In genomic region chr20:62961310-62961783, GRCh38 we compare ENCODE assay signal across 24 cellular contexts. TPM values are rescaled to one million over a fixed set of nuclear protein-coding genes. Genes with fewer than 3 reads are reported as not detected.
DNase-seq lines count a peak whose midpoint lies in the region; ATAC-seq, FAIRE-seq and TF ChIP-seq lines count a peak whose summit lies in the region.
"Had no signal": no experiment of that assay in that cellular context is flagged by ENCODE, and none has a peak within 500 bp of the region (broad histone marks: within the 10 kb centered on the region; RNA-seq: fewer than 3 reads in every experiment).

No MANE protein-coding gene starts in this region.

- H3K4me1 ChIP-seq in K562 (replicated peaks in 1 of 2; ENCODE audit: control insufficient read depth in 2 of 2, insufficient read depth in 2 of 2, low read length in 2 of 2) (peaks cover 0 to 60% of the 10 kb centered on the region in 2 experiments; a peak in 2 of 5 replicates), kidney (ENCODE audit: control insufficient read depth in 1 of 2, insufficient read depth in 1 of 2, low read depth in 1 of 2, low read length in 2 of 2) (no peaks in the 10 kb centered on the region)
- H3K4me1 ChIP-seq: parathyroid adenoma had no signal

- 0 out of 4 replicates have a peak overlapping the region, but pooled peaks of 1 of the 2 experiments have one; percentile 9 for H3K9ac ChIP-seq in K562 (ENCODE audit: insufficient read depth in 1 of 2, low read depth in 2 of 2, low read length in 2 of 2)
- no peak overlapping the region for H3K9ac ChIP-seq in kidney (ENCODE audit: low read length in 2 of 2)
- H3K9ac ChIP-seq: parathyroid adenoma had no signal

- ATAC-seq in K562: peak; percentile 55
- no peak for ATAC-seq in GM19324 (IDR thresholded peaks at IDR 0.05; ENCODE audit: low FRiP score, unreplicated experiment)
- no peak for ATAC-seq in GM21423 (IDR thresholded peaks at IDR 0.05; ENCODE audit: unreplicated experiment)
- ATAC-seq in GM21717 (IDR thresholded peaks at IDR 0.05; ENCODE audit: unreplicated experiment): no peak

- H3K79me2 ChIP-seq in K562 (ENCODE audit: control insufficient read depth, insufficient read depth, low read length): no peaks in the 10 kb centered on the region
- H3K79me2 ChIP-seq: parathyroid adenoma had no signal

- 26% methylated on average over 17 of the region's 19 CpGs for WGBS in K562 (ENCODE audit: insufficient coverage, low coverage, missing lambda C conversion rate)

- peaks cover 61 to 93% of the 10 kb centered on the region in 2 experiments for H3K27me3 ChIP-seq in K562 (ENCODE audit: control insufficient read depth in 2 of 2, insufficient read depth in 2 of 2, low read length in 2 of 2)

- H3K9me3 ChIP-seq in K562 (replicated peaks; ENCODE audit: control insufficient read depth, insufficient read depth, low read depth, low read length) (no peaks in the 10 kb centered on the region), kidney (ENCODE audit: control insufficient read depth in 1 of 2, low read length in 2 of 2) (no peaks in the 10 kb centered on the region)

- TF ChIP-seq POLR2A in K562 (conservative IDR thresholded peaks at IDR 0.05): no peak

- H3K4me3 ChIP-seq in K562 (no peak overlapping the region), kidney (ENCODE audit: low read length in 2 of 2) (no peak overlapping the region)
- H3K4me3 ChIP-seq: coronary artery, lung, SK-N-MC, skin epidermis had no signal

- BruUV-seq in K562 (replicated peaks; lab: Mats Ljungman, UMichigan): no TSS peak

- FAIRE-seq in K562 (lab: Jason Lieb, UNC): no peak
- FAIRE-seq in kidney (lab: Jason Lieb, UNC): no peak
- FAIRE-seq: frontal cortex, GM12891 had no signal

- CTCF ChIA-PET in K562 (lab: Yijun Ruan, JAX; ENCODE audit: low intra/inter-chr PET ratio): no interaction called here

- peak; percentile 31 for DNase-seq in G401 (ENCODE audit: low spot score)
- peak; percentile 88 for DNase-seq in NCI-H2171 treated with DMSO at 0.1 percent for 48 hours (lab: John Stamatoyannopoulos, UW)
- peak in 3 of 4 experiments; percentile 34 to 48 (median 38) for DNase-seq in K562 (ENCODE audit: extremely low read depth in 1 of 4, low spot score in 3 of 4)
- DNase-seq in kidney: peak; percentile 78
- DNase-seq in activated CD8-positive, alpha-beta memory T cell treated with anti-CD3 and anti-CD28 coated beads for 24 hours: no peak
- DNase-seq: activated CD4-positive, alpha-beta T cell treated with anti-CD3 and anti-CD28 coated beads for 4 hours; activated CD8-positive, alpha-beta memory T cell treated with anti-CD3 and anti-CD28 coated beads, Interleukin-2, amount 50 U/mL, for 48 hours; activated gamma-delta T cell treated with Interleukin-2 at 50 U/mL for 16 hours; GDM1; GOT3; stimulated activated CD4-positive, alpha-beta T cell treated with anti-CD3 and anti-CD28 coated beads, Interleukin-4, amount 100 ng/mL, for 4 hours; stimulated activated CD8-positive, alpha-beta memory T cell treated with anti-CD3 and anti-CD28 coated beads, Interleukin-4, amount 100 ng/mL, for 48 hours had no signal

- in situ Hi-C loops in G401 (cut with HindIII; ENCODE audit: low sequenced_read_pairs) (no loop called here), K562 (cut with MboI) (no loop called here)

- intact Hi-C loops in K562 (cut with micrococcal nuclease): no loop called here
- intact Hi-C loops in kidney (cut with DNase I): no loop called here

- no peak for TF ChIP-seq RAD21 in K562 (CRISPR knock-in tag; conservative IDR thresholded peaks at IDR 0.05 in 1 of 2, IDR thresholded peaks at IDR 0.05 in 1 of 2)

- H3K27ac ChIP-seq in K562 (ENCODE audit: extremely low read depth, low read depth, low read length) (no peak overlapping the region), kidney (ENCODE audit: low read depth in 2 of 2, low read length in 2 of 2) (no peak overlapping the region)
- H3K27ac ChIP-seq: coronary artery, parathyroid adenoma, SK-N-MC, skin epidermis had no signal

- H4K20me1 ChIP-seq in K562 (replicated peaks; ENCODE audit: control insufficient read depth, insufficient read depth, low read length): peaks cover 16% of the 10 kb centered on the region

- H2AFZ ChIP-seq in K562 (ENCODE audit: low read depth, low read length): 0 out of 2 replicates have a peak overlapping the region, but pooled peaks have one; percentile 38
- H2AFZ ChIP-seq: parathyroid adenoma had no signal

- TF ChIP-seq CTCF in K562 (IDR thresholded peaks at IDR 0.05 in 2 of 3, conservative IDR thresholded peaks at IDR 0.05 in 1 of 3; ENCODE audit: insufficient read depth in 2 of 3, low read depth in 1 of 3, low read length in 3 of 3) (no peak), kidney (IDR thresholded peaks at IDR 0.05; ENCODE audit: borderline replicate concordance, extremely low read depth, insufficient read depth) (no peak)

- TF ChIP-seq EP300 in K562 (IDR thresholded peaks at IDR 0.05; ENCODE audit: low read length): no peak

- H3K36me3 ChIP-seq in K562 (ENCODE audit: control insufficient read depth, insufficient read depth, low read length): no peaks in the 10 kb centered on the region
- no peaks in the 10 kb centered on the region for H3K36me3 ChIP-seq in kidney (ENCODE audit: control insufficient read depth in 1 of 2, insufficient read depth in 2 of 2, low read length in 2 of 2)

- H3K4me2 ChIP-seq in K562 (ENCODE audit: insufficient read depth, low read length): no peak overlapping the region

- POLR2A ChIA-PET in K562 (lab: Yijun Ruan, JAX): no interaction called here

- H3K9me1 ChIP-seq in K562 (ENCODE audit: control insufficient read depth, insufficient read depth, low read length): no peaks in the 10 kb centered on the region

RNA-seq across cellular contexts. Expression of gene SLC17A9, which starts 8.8 kb away (rescaled TPM):
- 1.2 TPM in 1 of 2 replicates, not detected in the other for total RNA-seq in G401 (2014; rRNA removed; shearing (Covaris generic))
- not detected in 2 replicates for total RNA-seq in K562 (2011; cell fraction: chromatin; rRNA removed; ENCODE audit: low replicate concordance)
- 0.13 TPM in 1 of 2 replicates, not detected in the other for total RNA-seq in K562 (2011; cell fraction: nucleolus; rRNA removed)
- 0.15 TPM in 1 of 2 replicates, not detected in the other for total RNA-seq in K562 (2011; cell fraction: nucleoplasm; rRNA removed)
- total RNA-seq in K562 (2014; rRNA removed): not detected in 2 replicates
- total RNA-seq in K562 (2014; rRNA removed; fragmentation: Illumina TruSeq; extraction: Trizol): not detected in 2 replicates
- total RNA-seq in K562 (2015; rRNA removed; fragmentation: Illumina TruSeq; extraction: Trizol): not detected in 2 replicates
- total RNA-seq in K562 (2021): 0.27 and 0.31 TPM in 2 replicates
- not detected in 2 replicates for polyA plus RNA-seq in K562 (2011; rRNA removed)
- polyA plus RNA-seq in K562 (2011; cell fraction: cytosol; rRNA removed): 0.03 TPM in 1 of 2 replicates, not detected in the other
- polyA plus RNA-seq in K562 (2011; cell fraction: nucleus; rRNA removed): 0.06 and 0.10 TPM in 2 replicates
- 0.03 TPM in 1 of 2 replicates, not detected in the other for polyA plus RNA-seq in K562 (2012)
- polyA plus RNA-seq in K562 (2014; fragmentation: Illumina TruSeq; extraction: Trizol): not detected in 2 replicates
- polyA plus RNA-seq in K562 (2014; fragmentation: Nextera tagmentation; extraction: Ambion mirVana): not detected
- polyA plus RNA-seq in K562 (2014; rRNA removed): 0.04 and 0.05 TPM in 2 replicates
- not detected in 2 replicates for polyA minus RNA-seq in K562 (2011; rRNA and poly(A)+ RNA removed)
- not detected in 2 replicates for polyA minus RNA-seq in K562 (2011; cell fraction: cytosol; rRNA and poly(A)+ RNA removed)
- polyA minus RNA-seq in K562 (2011; cell fraction: nucleus; rRNA and poly(A)+ RNA removed): not detected in 2 replicates
- total RNA-seq in kidney: 9.5 TPM
- polyA plus RNA-seq in kidney (ENCODE audit: insufficient read depth, low read depth, low replicate concordance): 2.0 TPM
- total RNA-seq: myocyte had no signal

RNA-seq across cellular contexts. Expression of gene GID8, which starts 23.4 kb away (rescaled TPM):
- total RNA-seq in G401 (2014; rRNA removed; shearing (Covaris generic)): 41.0 and 49.2 TPM in 2 replicates
- total RNA-seq in K562 (2011; cell fraction: chromatin; rRNA removed; ENCODE audit: low replicate concordance): 26.6 and 28.0 TPM in 2 replicates
- total RNA-seq in K562 (2011; cell fraction: nucleolus; rRNA removed): 15.2 and 19.5 TPM in 2 replicates
- 23.8 and 32.1 TPM in 2 replicates for total RNA-seq in K562 (2011; cell fraction: nucleoplasm; rRNA removed)
- total RNA-seq in K562 (2014; rRNA removed) (22.2 and 26.0 TPM in 2 replicates), K562 (2014; rRNA removed; fragmentation: Illumina TruSeq; extraction: Trizol) (21.8 and 23.4 TPM in 2 replicates), K562 (2015; rRNA removed; fragmentation: Illumina TruSeq; extraction: Trizol) (22.4 and 23.0 TPM in 2 replicates), K562 (2021) (29.0 and 31.6 TPM in 2 replicates), kidney (37.3 TPM)
- polyA plus RNA-seq in K562 (2011; rRNA removed) (24.6 and 26.3 TPM in 2 replicates), K562 (2014; fragmentation: Illumina TruSeq; extraction: Trizol) (22.2 TPM in 2 replicates), K562 (2014; fragmentation: Nextera tagmentation; extraction: Ambion mirVana) (10 to 100 TPM in 1 of 2 experiments, 1 to 10 TPM in 1; 7.5 to 12.9 TPM), K562 (2014; rRNA removed) (24.9 and 25.7 TPM in 2 replicates), kidney (ENCODE audit: insufficient read depth, low read depth, low replicate concordance) (16.4 TPM)
- polyA plus RNA-seq in K562 (2011; cell fraction: cytosol; rRNA removed): 20.8 and 25.4 TPM in 2 replicates
- polyA plus RNA-seq in K562 (2011; cell fraction: nucleus; rRNA removed): 19.8 and 21.7 TPM in 2 replicates
- 21.3 and 23.2 TPM in 2 replicates for polyA plus RNA-seq in K562 (2012)
- 31.4 and 32.6 TPM in 2 replicates for polyA minus RNA-seq in K562 (2011; rRNA and poly(A)+ RNA removed)
- 15.6 and 17.0 TPM in 2 replicates for polyA minus RNA-seq in K562 (2011; cell fraction: cytosol; rRNA and poly(A)+ RNA removed)
- 6.1 and 10.0 TPM in 2 replicates for polyA minus RNA-seq in K562 (2011; cell fraction: nucleus; rRNA and poly(A)+ RNA removed)

RNA-seq across cellular contexts. Expression of gene DIDO1, which starts 35.0 kb away (rescaled TPM):
- total RNA-seq in G401 (2014; rRNA removed; shearing (Covaris generic)): 24.3 and 36.5 TPM in 2 replicates
- total RNA-seq in K562 (2011; cell fraction: chromatin; rRNA removed; ENCODE audit: low replicate concordance): 117 and 149 TPM in 2 replicates
- 70.2 and 72.0 TPM in 2 replicates for total RNA-seq in K562 (2011; cell fraction: nucleolus; rRNA removed)
- 82.5 and 92.1 TPM in 2 replicates for total RNA-seq in K562 (2011; cell fraction: nucleoplasm; rRNA removed)
- 31.2 and 36.7 TPM in 2 replicates for total RNA-seq in K562 (2014; rRNA removed)
- total RNA-seq in K562 (2014; rRNA removed; fragmentation: Illumina TruSeq; extraction: Trizol): 22.2 and 23.4 TPM in 2 replicates
- total RNA-seq in K562 (2015; rRNA removed; fragmentation: Illumina TruSeq; extraction: Trizol): 26.8 and 27.1 TPM in 2 replicates
- 38.2 and 43.6 TPM in 2 replicates for total RNA-seq in K562 (2021)
- 40.5 and 50.2 TPM in 2 replicates for polyA plus RNA-seq in K562 (2011; rRNA removed)
- 31.2 and 58.5 TPM in 2 replicates for polyA plus RNA-seq in K562 (2011; cell fraction: cytosol; rRNA removed)
- polyA plus RNA-seq in K562 (2011; cell fraction: nucleus; rRNA removed): 256 and 286 TPM in 2 replicates
- polyA plus RNA-seq in K562 (2012): 23.7 and 36.2 TPM in 2 replicates
- polyA plus RNA-seq in K562 (2014; fragmentation: Illumina TruSeq; extraction: Trizol): 37.4 and 37.9 TPM in 2 replicates
- 1 to 10 TPM; 4.4 to 4.8 TPM for polyA plus RNA-seq in K562 (2014; fragmentation: Nextera tagmentation; extraction: Ambion mirVana)
- polyA plus RNA-seq in K562 (2014; rRNA removed): 44.3 and 46.8 TPM in 2 replicates
- 32.2 and 34.2 TPM in 2 replicates for polyA minus RNA-seq in K562 (2011; rRNA and poly(A)+ RNA removed)
- polyA minus RNA-seq in K562 (2011; cell fraction: cytosol; rRNA and poly(A)+ RNA removed): 13.9 and 15.7 TPM in 2 replicates
- 35.7 and 49.3 TPM in 2 replicates for polyA minus RNA-seq in K562 (2011; cell fraction: nucleus; rRNA and poly(A)+ RNA removed)
- total RNA-seq in kidney: 67.9 TPM
- polyA plus RNA-seq in kidney (ENCODE audit: insufficient read depth, low read depth, low replicate concordance): 23.0 TPM

RNA-seq across cellular contexts. Expression of gene BHLHE23, which starts 45.4 kb away (rescaled TPM):
- not detected in 2 replicates for total RNA-seq in G401 (2014; rRNA removed; shearing (Covaris generic))
- total RNA-seq in K562 (2011; cell fraction: chromatin; rRNA removed; ENCODE audit: low replicate concordance): not detected in 2 replicates
- not detected in 2 replicates for total RNA-seq in K562 (2011; cell fraction: nucleolus; rRNA removed)
- total RNA-seq in K562 (2011; cell fraction: nucleoplasm; rRNA removed): not detected in 2 replicates
- total RNA-seq in K562 (2014; rRNA removed) (not detected in 2 replicates), K562 (2014; rRNA removed; fragmentation: Illumina TruSeq; extraction: Trizol) (not detected in 2 replicates), K562 (2015; rRNA removed; fragmentation: Illumina TruSeq; extraction: Trizol) (not detected in 2 replicates), K562 (2021) (not detected in 2 replicates), kidney (not detected)
- polyA plus RNA-seq in K562 (2011; rRNA removed) (not detected in 2 replicates), K562 (2014; fragmentation: Illumina TruSeq; extraction: Trizol) (not detected in 2 replicates), K562 (2014; fragmentation: Nextera tagmentation; extraction: Ambion mirVana) (not detected), K562 (2014; rRNA removed) (not detected in 2 replicates), kidney (ENCODE audit: insufficient read depth, low read depth, low replicate concordance) (not detected)
- not detected in 2 replicates for polyA plus RNA-seq in K562 (2011; cell fraction: cytosol; rRNA removed)
- not detected in 2 replicates for polyA plus RNA-seq in K562 (2011; cell fraction: nucleus; rRNA removed)
- polyA plus RNA-seq in K562 (2012): not detected in 2 replicates
- polyA minus RNA-seq in K562 (2011; rRNA and poly(A)+ RNA removed): not detected in 2 replicates
- not detected in 2 replicates for polyA minus RNA-seq in K562 (2011; cell fraction: cytosol; rRNA and poly(A)+ RNA removed)
- polyA minus RNA-seq in K562 (2011; cell fraction: nucleus; rRNA and poly(A)+ RNA removed): not detected in 2 replicates
- total RNA-seq: epithelial cell of proximal tubule, frontal cortex, lung, myocyte had no signal
- polyA plus RNA-seq: lung had no signal
